In the genomic region with DNA sequence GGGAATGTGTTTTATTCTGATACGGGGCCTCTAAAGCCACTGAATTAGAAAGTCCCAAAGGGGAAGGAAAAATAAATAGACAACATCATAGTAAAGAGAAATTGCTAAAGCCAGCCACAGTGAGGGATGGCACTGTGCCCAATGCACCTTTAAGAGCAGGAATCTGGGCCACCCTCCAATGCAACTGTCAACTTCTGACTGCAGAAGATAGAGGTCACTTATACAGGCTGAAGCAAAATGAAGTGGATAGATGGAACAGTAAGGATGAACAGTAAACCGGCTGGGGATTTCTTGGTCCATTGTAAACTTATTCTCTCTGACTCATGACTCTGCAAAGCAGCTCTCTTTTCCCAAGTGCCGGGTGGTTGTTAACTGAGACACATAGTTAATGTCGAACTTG, we compare ENCODE assay signal across 14 cellular contexts. TPM values are rescaled to one million over a fixed set of nuclear protein-coding genes. Genes with fewer than 3 reads are reported as not detected.
DNase-seq lines count a peak whose midpoint lies in the region; ATAC-seq and TF ChIP-seq lines count a peak whose summit lies in the region.
"Had no signal": no experiment of that assay in that cellular context is flagged by ENCODE, and none has a peak within 500 bp of the region (broad histone marks: within the 10 kb centered on the region; RNA-seq: fewer than 3 reads in every experiment).

No MANE protein-coding gene starts in this region.

- TF ChIP-seq POLR2A in thyroid gland (IDR thresholded peaks at IDR 0.05), result no peak

- intact Hi-C loops in Right ventricle myocardium inferior (cut with DNase I), result loop anchor here (5.0 kb wide), 1 partner anchor 40 kb away; no protein-coding TSS in a partner anchor
- intact Hi-C loops in cardiac septum (cut with DNase I), result loop anchor here (5.0 kb wide), 1 partner anchor 35 kb away; no protein-coding TSS in a partner anchor
- intact Hi-C loops in thyroid gland (cut with DNase I), result no loop called here

- ATAC-seq in Right ventricle myocardium inferior (peak; percentile 68), GM21390 (IDR thresholded peaks at IDR 0.05; ENCODE audit: unreplicated experiment) (no peak)
- ATAC-seq: activated CD4-positive, CD25-positive, alpha-beta regulatory T cell treated with anti-CD3 and anti-CD28 coated beads, Interleukin-2, amount 50 U/mL, for 24 hours; effector memory CD8-positive, alpha-beta T cell had no signal

- no peaks in the 10 kb centered on the region for H3K9me3 ChIP-seq in SJCRH30 (replicated peaks)
- H3K9me3 ChIP-seq in thyroid gland, result no peaks in the 10 kb centered on the region
- no peaks in the 10 kb centered on the region for H3K9me3 ChIP-seq in WERI-Rb-1 (ENCODE audit: severe bottlenecking)

- no peaks in the 10 kb centered on the region for H3K27me3 ChIP-seq in SJCRH30
- H3K27me3 ChIP-seq in thyroid gland, result no peaks in the 10 kb centered on the region
- no peaks in the 10 kb centered on the region for H3K27me3 ChIP-seq in WERI-Rb-1 (ENCODE audit: insufficient read depth, low read depth, severe bottlenecking)

- DNase-seq in Right ventricle myocardium inferior (ENCODE audit: missing footprints) (no peak), cardiac septum (ENCODE audit: low spot score) (no peak), SJCRH30 (peak; percentile 47 to 76), glomerular visceral epithelial cell (ENCODE audit: extremely low spot score) (peak; percentile 38), thyroid gland (peak; percentile 84 to 87), WERI-Rb-1 (no peak)
- DNase-seq in stimulated activated CD4-positive, alpha-beta T cell treated with anti-CD3 and anti-CD28 coated beads, Interleukin-12 subunit alpha, Interleukin-12 subunit beta, amount 100 ng/mL, for 4 hours, result no peak
- DNase-seq: activated gamma-delta T cell; AML-193; effector memory CD8-positive, alpha-beta T cell; islet precursor cell; KG1 had no signal

- peaks cover 24% of the 10 kb centered on the region for H3K4me1 ChIP-seq in SJCRH30
- H3K4me1 ChIP-seq in thyroid gland, result peaks cover 4 to 17% of the 10 kb centered on the region in 2 donors

- H3K36me3 ChIP-seq in SJCRH30 (no peaks in the 10 kb centered on the region), thyroid gland (no peaks in the 10 kb centered on the region), WERI-Rb-1 (no peaks in the 10 kb centered on the region; the same call in 1 of the 2 replicates)

- 19 to 27% methylated on average over 4 of the region's 4 CpGs for WGBS in thyroid gland, 2 donors

- no peak for TF ChIP-seq CTCF in thyroid gland (IDR thresholded peaks at IDR 0.05)
- TF ChIP-seq CTCF in WERI-Rb-1 (IDR thresholded peaks at IDR 0.05; ENCODE audit: low read depth, low read length), result no peak

- H3K4me3 ChIP-seq in SJCRH30 (no peak overlapping the region), thyroid gland (replicated peaks in 1 of 3) (no peak overlapping the region), WERI-Rb-1 (ENCODE audit: low read depth, low read length) (no peak overlapping the region)

- no peak overlapping the region for H3K27ac ChIP-seq in SJCRH30
- peak overlapping the region; percentile 35 to 44 (median 40) for H3K27ac ChIP-seq in thyroid gland
- no peak overlapping the region for H3K27ac ChIP-seq in WERI-Rb-1

RNA-seq across cellular contexts. Expression of gene KCNIP2, which starts 54.0 kb away (rescaled TPM):
- total RNA-seq in Right ventricle myocardium inferior (409 TPM), cardiac septum (14.9 TPM), thyroid gland (1 to 10 TPM; 1.0 to 3.5 (median 1.4) TPM)
- total RNA-seq in SJCRH30 (2014; rRNA removed; shearing (Covaris generic)), result 0.81 and 1.1 TPM in 2 replicates

Comparison
In these comparisons a context has a peak if more than half of its experiments do, and no peak if none do; other contexts are left out.
1. RNA of gene KCNIP2, which starts 54.0 kb away (total RNA-seq): 409 TPM in Right ventricle myocardium inferior (single experiment); 14.9 TPM in cardiac septum (single experiment), 1.0 to 3.5 TPM in thyroid gland and 0.81 to 1.1 TPM in SJCRH30; every median in the first group is over 10 times any median in the second.
2. DNase-seq: peak in SJCRH30 (2 of 2), glomerular visceral epithelial cell (single experiment) and thyroid gland (2 of 2); none in Right ventricle myocardium inferior (single experiment), cardiac septum (single experiment), WERI-Rb-1 (single experiment) and stimulated activated CD4-positive, alpha-beta T cell treated with anti-CD3 and anti-CD28 coated beads, Interleukin-12 subunit alpha, Interleukin-12 subunit beta, amount 100 ng/mL, for 4 hours (single experiment).
3. H3K27ac ChIP-seq: peak in thyroid gland (3 of 3); none in SJCRH30 (single experiment) and WERI-Rb-1 (single experiment).